In the genomic region with DNA sequence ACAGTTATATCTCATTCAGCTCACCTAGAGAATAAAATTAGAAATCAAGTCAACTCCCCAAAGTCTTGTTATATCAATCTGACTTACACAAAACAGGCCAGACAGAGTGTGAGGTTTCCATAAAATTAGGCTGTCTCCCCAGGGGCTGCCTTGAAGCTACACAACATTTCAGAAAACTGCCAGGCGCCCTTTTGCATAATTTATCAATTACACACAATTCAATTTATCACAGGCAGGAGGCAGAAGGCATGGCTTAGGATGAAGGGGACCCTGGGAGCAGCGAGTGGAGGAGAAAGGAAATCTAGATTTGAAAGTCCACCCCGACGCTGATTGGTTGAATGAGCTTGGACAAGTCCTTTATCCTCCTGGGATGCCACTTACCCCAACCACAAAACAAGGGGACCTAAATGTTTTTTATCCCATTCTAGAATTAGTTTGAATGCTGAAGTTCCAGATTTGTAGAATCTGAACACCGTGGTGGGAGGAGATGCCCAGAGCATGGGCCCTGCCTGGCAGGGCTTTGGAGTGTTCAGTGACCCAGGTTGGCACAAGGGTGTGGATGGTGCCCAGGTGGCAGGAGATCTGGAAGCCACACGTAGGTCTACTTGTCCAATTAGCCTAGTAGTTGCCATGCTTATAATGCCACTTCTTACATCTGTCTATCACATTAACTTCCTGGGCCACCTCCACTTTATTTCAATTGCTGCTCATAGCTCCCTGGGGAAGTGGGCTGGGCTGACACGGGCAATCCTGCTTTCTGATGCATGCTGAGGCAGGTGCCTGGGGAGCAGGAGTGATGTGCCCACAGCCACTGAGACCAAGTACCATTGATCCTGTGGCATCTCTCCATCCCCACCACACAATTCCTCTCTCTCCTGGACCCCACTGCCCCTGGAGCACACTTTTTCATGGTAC, we compare ENCODE assay signal across 16 cellular contexts.
"Had no signal": no experiment of that assay in that cellular context is flagged by ENCODE, and none has a peak within 500 bp of the region (broad histone marks: within the 10 kb centered on the region; RNA-seq: fewer than 3 reads in every experiment).

No MANE protein-coding gene starts in this region.

- H3K36me3 ChIP-seq: upper lobe of right lung had no signal

- H3K27me3 ChIP-seq: hepatocyte, testis, upper lobe of right lung had no signal

- H3K4me2 ChIP-seq: hepatocyte had no signal

- H3K9me3 Mint-ChIP-seq: stimulated activated naive CD8-positive, alpha-beta T cell treated with anti-CD3 and anti-CD28 coated beads, Interleukin-15, amount 100 ng/mL, for 72 hours had no signal

- H3K9me3 ChIP-seq: testis, upper lobe of right lung had no signal

- H3K27ac Mint-ChIP-seq: activated CD8-positive, alpha-beta memory T cell treated with anti-CD3 and anti-CD28 coated beads, Interleukin-2, amount 10 ng/mL, durations not matched to agents 7 days and 5 days; activated naive CD8-positive, alpha-beta T cell; stimulated activated naive CD8-positive, alpha-beta T cell treated with anti-CD3 and anti-CD28 coated beads, Interleukin-15, amount 100 ng/mL, for 72 hours had no signal

- H3K27ac ChIP-seq: hepatocyte, testis, upper lobe of right lung had no signal

- H3K4me1 Mint-ChIP-seq: activated CD8-positive, alpha-beta memory T cell treated with anti-CD3 and anti-CD28 coated beads, Interleukin-2, amount 10 ng/mL, durations not matched to agents 7 days and 5 days had no signal

- H3K27me3 Mint-ChIP-seq: activated naive CD8-positive, alpha-beta T cell had no signal

- DNase-seq: activated CD4-positive, alpha-beta T cell treated with anti-CD3 and anti-CD28 coated beads, Interleukin-2, amount 50 U/mL, for 48 hours; activated CD8-positive, alpha-beta memory T cell treated with anti-CD3 and anti-CD28 coated beads, Interleukin-2, amount 10 ng/mL, durations not matched to agents 7 days and 5 days; activated gamma-delta T cell; anterior cingulate cortex; cerebellar nuclear complex; dermis blood vessel endothelial cell; erythroblast; left ventricle myocardium superior; mesendoderm; stimulated activated CD4-positive, alpha-beta T cell treated with anti-CD3 and anti-CD28 coated beads, Interleukin-15, amount 100 ng/mL, for 24 hours; stimulated activated CD4-positive, alpha-beta T cell treated with anti-CD3 and anti-CD28 coated beads, Interleukin-4, amount 100 ng/mL, for 24 hours; stimulated activated naive CD8-positive, alpha-beta T cell treated with anti-CD3 and anti-CD28 coated beads, Interleukin-15, amount 100 ng/mL, for 72 hours; testis; upper lobe of right lung had no signal

- H3K4me3 ChIP-seq: hepatocyte, testis, upper lobe of right lung had no signal

- H3K4me3 Mint-ChIP-seq: activated CD8-positive, alpha-beta memory T cell treated with anti-CD3 and anti-CD28 coated beads, Interleukin-2, amount 10 ng/mL, durations not matched to agents 7 days and 5 days; activated naive CD8-positive, alpha-beta T cell; stimulated activated naive CD8-positive, alpha-beta T cell treated with anti-CD3 and anti-CD28 coated beads, Interleukin-15, amount 100 ng/mL, for 72 hours had no signal

- H3K36me3 Mint-ChIP-seq: activated CD8-positive, alpha-beta memory T cell treated with anti-CD3 and anti-CD28 coated beads, Interleukin-2, amount 10 ng/mL, durations not matched to agents 7 days and 5 days; activated naive CD8-positive, alpha-beta T cell had no signal
